8 cellular contexts compared by ENCODE assay signal in genomic region chr5:100479079-100479688, GRCh38. TPM values are rescaled to one million over a fixed set of nuclear protein-coding genes. Genes with fewer than 3 reads are reported as not detected.
DNase-seq lines count a peak whose midpoint lies in the region; ATAC-seq, FAIRE-seq and TF ChIP-seq lines count a peak whose summit lies in the region.

No MANE protein-coding gene starts in this region.

- H3K27me3 Mint-ChIP-seq in activated T-helper 2 cell treated with anti-CD3 and anti-CD28 coated beads, Interferon-gamma antibody, Interleukin-2, Interleukin-4, amounts not matched to agents 10 μg/mL and 5 μg/mL and 100 μg/mL, durations not matched to agents 14 hours and 24 hours and 36 hours (ENCODE audit: low read depth) = peaks cover 12% of the 10 kb centered on the region

- H3K27ac Mint-ChIP-seq in activated T-helper 2 cell treated with anti-CD3 and anti-CD28 coated beads, Interferon-gamma antibody, Interleukin-2, Interleukin-4, amounts not matched to agents 10 μg/mL and 5 μg/mL and 100 μg/mL, durations not matched to agents 14 hours and 24 hours and 36 hours = no peak overlapping the region

- 70 to 80% (median 72%) methylated on average over 3 of the region's 3 CpGs for WGBS in spleen, 5 donors

- H3K36me3 Mint-ChIP-seq in activated T-helper 2 cell treated with anti-CD3 and anti-CD28 coated beads, Interferon-gamma antibody, Interleukin-2, Interleukin-4, amounts not matched to agents 10 μg/mL and 5 μg/mL and 100 μg/mL, durations not matched to agents 14 hours and 24 hours and 36 hours (ENCODE audit: low read depth) = no peaks in the 10 kb centered on the region

- H3K27ac ChIP-seq in spleen = no peak overlapping the region

- ATAC-seq in HG02798 (IDR thresholded peaks at IDR 0.05; ENCODE audit: poor library complexity, unreplicated experiment) (peak; percentile 92), esophagus mucosa (peak; percentile 62), HG03460 (IDR thresholded peaks at IDR 0.05; ENCODE audit: unreplicated experiment) (no peak)

- TF ChIP-seq POLR2A in GM12892 (IDR thresholded peaks at IDR 0.05; ENCODE audit: low read depth, low read length) = no peak
- TF ChIP-seq POLR2A in spleen (IDR thresholded peaks at IDR 0.05) = no peak

- H3K4me3 Mint-ChIP-seq in activated T-helper 2 cell treated with anti-CD3 and anti-CD28 coated beads, Interferon-gamma antibody, Interleukin-2, Interleukin-4, amounts not matched to agents 10 μg/mL and 5 μg/mL and 100 μg/mL, durations not matched to agents 14 hours and 24 hours and 36 hours (ENCODE audit: low read depth) = no peak overlapping the region

- H3K9me3 Mint-ChIP-seq in activated T-helper 2 cell treated with anti-CD3 and anti-CD28 coated beads, Interferon-gamma antibody, Interleukin-2, Interleukin-4, amounts not matched to agents 10 μg/mL and 5 μg/mL and 100 μg/mL, durations not matched to agents 14 hours and 24 hours and 36 hours = no peaks in the 10 kb centered on the region

- no peaks in the 10 kb centered on the region for H3K27me3 ChIP-seq in spleen (replicated peaks in 1 of 7)

- no peak overlapping the region for H3K4me3 ChIP-seq in spleen

- DNase-seq in GM12892 (ENCODE audit: insufficient read length) (no peak), NCI-H526 (lab: John Stamatoyannopoulos, UW) (peak; percentile 39 to 45), spleen (no peak), amygdala (lab: John Stamatoyannopoulos, UW) (no peak)
- no peak for DNase-seq in activated T-helper 2 cell treated with anti-CD3 and anti-CD28 coated beads, Interferon-gamma antibody, Interleukin-2, Interleukin-4, amounts not matched to agents 10 μg/mL and 5 μg/mL and 100 μg/mL, durations not matched to agents 14 hours and 24 hours and 36 hours (ENCODE audit: low spot score)

- TF ChIP-seq CTCF in spleen (IDR thresholded peaks at IDR 0.05 in 8 of 11, conservative IDR thresholded peaks at IDR 0.05 in 3 of 11) = peak in 6 of 11 experiments; percentile 14 to 27 (median 20)

- H3K4me1 Mint-ChIP-seq in activated T-helper 2 cell treated with anti-CD3 and anti-CD28 coated beads, Interferon-gamma antibody, Interleukin-2, Interleukin-4, amounts not matched to agents 10 μg/mL and 5 μg/mL and 100 μg/mL, durations not matched to agents 14 hours and 24 hours and 36 hours (ENCODE audit: low read depth) = no peaks in the 10 kb centered on the region

- H3K36me3 ChIP-seq in spleen = no peaks in the 10 kb centered on the region

- peak; percentile 84 for FAIRE-seq in GM12892 (lab: Jason Lieb, UNC)

- no peaks in the 10 kb centered on the region for H3K4me1 ChIP-seq in spleen

- intact Hi-C loops in spleen (cut with DNase I; ENCODE audit: low total_unique reads) = no loop called here
- intact Hi-C loops in activated T-helper 2 cell treated with anti-CD3 and anti-CD28 coated beads, Interferon-gamma antibody, Interleukin-2, Interleukin-4, amounts not matched to agents 10 μg/mL and 5 μg/mL and 100 μg/mL, durations not matched to agents 14 hours and 24 hours and 36 hours (cut with micrococcal nuclease) = loop anchor here (5.0 kb wide), 1 partner anchor 568 kb away; no protein-coding TSS in a partner anchor

- H3K9me3 ChIP-seq in spleen = no peaks in the 10 kb centered on the region

RNA-seq across cellular contexts. Expression of gene FAM174A, which starts 56.0 kb away (rescaled TPM):
- 6.5 TPM for polyA plus RNA-seq in GM12892 (2012; ENCODE audit: missing spikeins)
- total RNA-seq in esophagus mucosa (25.9 TPM), spleen (10 to 100 TPM in 6 of 7 donors, 1 to 10 TPM in 1; 9.5 to 26.7 (median 13.6) TPM)
- polyA plus RNA-seq in spleen = 1 to 10 TPM; 5.4 to 9.5 (median 6.9) TPM
- 8.9 and 11.5 TPM in 2 replicates for total RNA-seq in activated T-helper 2 cell treated with anti-CD3 and anti-CD28 coated beads, Interferon-gamma antibody, Interleukin-2, Interleukin-4, amounts not matched to agents 10 μg/mL and 5 μg/mL and 100 μg/mL, durations not matched to agents 14 hours and 24 hours and 36 hours

Comparison
In these comparisons a context has a peak if more than half of its experiments do, and no peak if none do; other contexts are left out.
1. DNase-seq: peak in NCI-H526 (2 of 2); none in GM12892 (single experiment), spleen (single experiment), activated T-helper 2 cell treated with anti-CD3 and anti-CD28 coated beads, Interferon-gamma antibody, Interleukin-2, Interleukin-4, amounts not matched to agents 10 μg/mL and 5 μg/mL and 100 μg/mL, durations not matched to agents 14 hours and 24 hours and 36 hours (single experiment) and amygdala (0 of 56).